ENCODE assay signal across 26 cellular contexts in genomic region chr2:143717532-143718168, GRCh38.
DNase-seq lines count a peak whose midpoint lies in the region; ATAC-seq and TF ChIP-seq lines count a peak whose summit lies in the region.
"Had no signal": no experiment of that assay in that cellular context is flagged by ENCODE, and none has a peak within 500 bp of the region (broad histone marks: within the 10 kb centered on the region; RNA-seq: fewer than 3 reads in every experiment).

No MANE protein-coding gene starts in this region.

- H4K20me1 ChIP-seq in osteoblast (ENCODE audit: insufficient read depth, low read length): no peaks in the 10 kb centered on the region

- H3K36me3 Mint-ChIP-seq in T-helper 17 cell (ENCODE audit: low read depth): peaks cover 14% of the 10 kb centered on the region
- peaks cover 19% of the 10 kb centered on the region for H3K36me3 Mint-ChIP-seq in effector memory CD8-positive, alpha-beta T cell (ENCODE audit: insufficient read depth)
- no peaks in the 10 kb centered on the region for H3K36me3 Mint-ChIP-seq in MCF 10A (ENCODE audit: insufficient read depth, unreplicated experiment)

- ATAC-seq in T-helper 17 cell (no peak), HG02970 (IDR thresholded peaks at IDR 0.05; ENCODE audit: low FRiP score, unreplicated experiment) (no peak)
- ATAC-seq in effector memory CD8-positive, alpha-beta T cell (replicated peaks): no peak
- ATAC-seq: esophagus mucosa; natural killer cell treated with Interleukin-12 subunit alpha and Interleukin-12 subunit beta and Interleukin-15 and Interleukin-18, amount 100 ng/mL, for 72 hours had no signal

- H3K27ac Mint-ChIP-seq in T-helper 17 cell (peak overlapping the region; percentile 72), MCF 10A (ENCODE audit: low read depth, unreplicated experiment) (no peak overlapping the region)
- peak overlapping the region; percentile 52 to 66 for H3K27ac Mint-ChIP-seq in effector memory CD8-positive, alpha-beta T cell
- H3K27ac Mint-ChIP-seq: activated CD4-positive, alpha-beta memory T cell treated with anti-CD3 and anti-CD28 coated beads for 36 hours; activated naive CD4-positive, alpha-beta T cell treated with anti-CD3 and anti-CD28 coated beads, Interleukin-2, amount 10 ng/mL, durations not matched to agents 7 days and 5 days; memory B cell had no signal

- H3K36me3 ChIP-seq in ACC112 (ENCODE audit: insufficient read depth, low read length) (no peaks in the 10 kb centered on the region), osteoblast (ENCODE audit: insufficient read depth, low read length) (no peaks in the 10 kb centered on the region)
- H3K36me3 ChIP-seq: transverse colon had no signal

- no peaks in the 10 kb centered on the region for H3K9me3 ChIP-seq in T-helper 17 cell (ENCODE audit: control insufficient read depth, low read length, poor library complexity, severe bottlenecking)
- no peaks in the 10 kb centered on the region for H3K9me3 ChIP-seq in osteoblast (ENCODE audit: low read depth, low read length)
- H3K9me3 ChIP-seq: body of pancreas, spleen, transverse colon had no signal

- no TSS peak for BruUV-seq in MCF 10A (replicated peaks; lab: Mats Ljungman, UMichigan)

- H3K27me3 Mint-ChIP-seq in T-helper 17 cell (no peaks in the 10 kb centered on the region), MCF 10A (ENCODE audit: insufficient read depth, unreplicated experiment) (no peaks in the 10 kb centered on the region)
- no peaks in the 10 kb centered on the region for H3K27me3 Mint-ChIP-seq in effector memory CD8-positive, alpha-beta T cell
- H3K27me3 Mint-ChIP-seq: activated CD4-positive, alpha-beta memory T cell treated with anti-CD3 and anti-CD28 coated beads for 36 hours; activated naive CD4-positive, alpha-beta T cell treated with anti-CD3 and anti-CD28 coated beads, Interleukin-2, amount 10 ng/mL, durations not matched to agents 7 days and 5 days; CD4-positive, alpha-beta memory T cell; memory B cell; natural killer cell treated with Interleukin-12 subunit alpha and Interleukin-12 subunit beta and Interleukin-15 and Interleukin-18, amount 100 ng/mL, for 72 hours had no signal

- H3K4me1 ChIP-seq in ACC112 (ENCODE audit: control insufficient read depth, insufficient read depth, low read length, unreplicated experiment) (no peaks in the 10 kb centered on the region), osteoblast (ENCODE audit: insufficient read depth, low read length) (peaks cover 11% of the 10 kb centered on the region)

- H3K4me3 ChIP-seq in ACC112 (ENCODE audit: low read depth, low read length) (no peak overlapping the region), osteoblast (ENCODE audit: insufficient read depth, low read length) (peak overlapping the region; percentile 58)
- H3K4me3 ChIP-seq: body of pancreas, spleen, transverse colon had no signal

- CTCF ChIA-PET in MCF 10A (lab: Yijun Ruan, JAX): interaction anchor here (0.6 kb wide), 1 partner anchor 893 kb away, joined by 3 read pairs; no protein-coding TSS in a partner anchor

- H3K4me3 Mint-ChIP-seq in T-helper 17 cell (no peak overlapping the region), MCF 10A (ENCODE audit: unreplicated experiment) (no peak overlapping the region)
- no peak overlapping the region for H3K4me3 Mint-ChIP-seq in effector memory CD8-positive, alpha-beta T cell
- H3K4me3 Mint-ChIP-seq: activated CD4-positive, alpha-beta memory T cell treated with anti-CD3 and anti-CD28 coated beads for 36 hours; activated naive CD4-positive, alpha-beta T cell treated with anti-CD3 and anti-CD28 coated beads, Interleukin-2, amount 10 ng/mL, durations not matched to agents 7 days and 5 days; CD4-positive, alpha-beta memory T cell; memory B cell; natural killer cell treated with Interleukin-12 subunit alpha and Interleukin-12 subunit beta and Interleukin-15 and Interleukin-18, amount 100 ng/mL, for 72 hours had no signal

- H3K4me1 Mint-ChIP-seq in T-helper 17 cell (peaks cover 40% of the 10 kb centered on the region), MCF 10A (ENCODE audit: insufficient read depth, unreplicated experiment) (peaks cover 9% of the 10 kb centered on the region)
- H3K4me1 Mint-ChIP-seq in effector memory CD8-positive, alpha-beta T cell (ENCODE audit: low read depth in 2 of 2): peaks cover 26 to 35% of the 10 kb centered on the region in 2 donors

- peak overlapping the region; percentile 81 for H3K4me2 ChIP-seq in osteoblast (ENCODE audit: insufficient read depth, low read length)

- H3K79me2 ChIP-seq in ACC112 (ENCODE audit: control insufficient read depth, insufficient read depth, low read length, unreplicated experiment) (no peaks in the 10 kb centered on the region), osteoblast (ENCODE audit: insufficient read depth, low read length) (no peaks in the 10 kb centered on the region)

- POLR2A ChIA-PET in MCF 10A (lab: Yijun Ruan, JAX): interaction anchor here (0.6 kb wide), 1 partner anchor 297 kb away, joined by 3 read pairs; no protein-coding TSS in a partner anchor

- TF ChIP-seq CTCF in osteoblast (IDR thresholded peaks at IDR 0.05; ENCODE audit: extremely low read depth, low read depth, low read length) (no peak), MCF 10A (IDR thresholded peaks at IDR 0.05; ENCODE audit: unreplicated experiment) (no peak)

- H3K27me3 ChIP-seq in ACC112 (ENCODE audit: insufficient read depth, low read length) (no peaks in the 10 kb centered on the region), osteoblast (ENCODE audit: insufficient read depth, low read length) (no peaks in the 10 kb centered on the region)
- H3K27me3 ChIP-seq: body of pancreas, spleen, transverse colon had no signal

- H2AFZ ChIP-seq in ACC112 (ENCODE audit: low read length, unreplicated experiment): peak overlapping the region; percentile 52
- peak overlapping the region; percentile 84 for H2AFZ ChIP-seq in osteoblast (ENCODE audit: low read length)

- no peak for DNase-seq in T-helper 17 cell
- DNase-seq in effector memory CD8-positive, alpha-beta T cell: no peak
- no peak for DNase-seq in osteoblast (ENCODE audit: insufficient read length, low spot score, missing footprints)
- DNase-seq in NCI-H526 (lab: John Stamatoyannopoulos, UW): no peak
- DNase-seq in medulla oblongata (ENCODE audit: extremely low spot score): no peak
- DNase-seq in MCF 10A (ENCODE audit: unreplicated experiment): no peak
- DNase-seq: ACHN; activated CD4-positive, alpha-beta memory T cell treated with anti-CD3 and anti-CD28 coated beads for 36 hours; activated naive CD4-positive, alpha-beta T cell treated with anti-CD3 and anti-CD28 coated beads, Interleukin-2, amount 10 ng/mL, durations not matched to agents 7 days and 5 days; activated T-cell treated with anti-CD3 and anti-CD28 coated beads, Interleukin-2, amount 50 U/mL, for 1 hour; CD4-positive, alpha-beta memory T cell; DMS79 treated with DMSO at 0.1 percent for 48 hours; H7; NCI-H2029 treated with DMSO at 0.1 percent for 48 hours; NCI-H524 treated with DMSO at 0.1 percent for 48 hours; SHP77; spleen; transverse colon had no signal

- intact Hi-C loops in MCF 10A (cut with micrococcal nuclease): no loop called here

- peaks cover 0 to 3% of the 10 kb centered on the region in 2 donors for H3K9me3 Mint-ChIP-seq in effector memory CD8-positive, alpha-beta T cell
- no peaks in the 10 kb centered on the region for H3K9me3 Mint-ChIP-seq in MCF 10A (ENCODE audit: unreplicated experiment)
- H3K9me3 Mint-ChIP-seq: activated CD4-positive, alpha-beta memory T cell treated with anti-CD3 and anti-CD28 coated beads for 36 hours; memory B cell; natural killer cell treated with Interleukin-12 subunit alpha and Interleukin-12 subunit beta and Interleukin-15 and Interleukin-18, amount 100 ng/mL, for 72 hours had no signal

- no peak overlapping the region for H3K27ac ChIP-seq in ACC112 (ENCODE audit: low read depth, low read length)
- H3K27ac ChIP-seq in osteoblast (ENCODE audit: low read depth, low read length): no peak overlapping the region
- H3K27ac ChIP-seq: body of pancreas, HL-60, spleen, VCaP had no signal
